Comparison of ENCODE assay signal across 9 cellular contexts in genomic region chr18:9109523-9109922, GRCh38. TPM values are rescaled to one million over a fixed set of nuclear protein-coding genes. Genes with fewer than 3 reads are reported as not detected.
DNase-seq lines count a peak whose midpoint lies in the region; ATAC-seq, FAIRE-seq and TF ChIP-seq lines count a peak whose summit lies in the region.
"Had no signal": no experiment of that assay in that cellular context is flagged by ENCODE, and none has a peak within 500 bp of the region (broad histone marks: within the 10 kb centered on the region; RNA-seq: fewer than 3 reads in every experiment).

No MANE protein-coding gene starts in this region.

- H3K4me1 ChIP-seq in MM.1S (ENCODE audit: low read length): peaks cover 20% of the 10 kb centered on the region

- no peak for ATAC-seq in central memory CD8-positive, alpha-beta T cell (replicated peaks; ENCODE audit: extremely low read depth, poor library complexity, severe bottlenecking)
- no peak for ATAC-seq in natural killer cell treated with Interleukin-12 subunit alpha and Interleukin-12 subunit beta and Interleukin-15 and Interleukin-18, amount 100 ng/mL, for 72 hours
- ATAC-seq in GM19452 (IDR thresholded peaks at IDR 0.05; ENCODE audit: unreplicated experiment) (no peak), HG02884 (IDR thresholded peaks at IDR 0.05; ENCODE audit: unreplicated experiment) (no peak)

- H3K27me3 Mint-ChIP-seq in central memory CD8-positive, alpha-beta T cell: no peaks in the 10 kb centered on the region
- no peaks in the 10 kb centered on the region for H3K27me3 Mint-ChIP-seq in natural killer cell treated with Interleukin-12 subunit alpha and Interleukin-12 subunit beta and Interleukin-15 and Interleukin-18, amount 100 ng/mL, for 72 hours

- H3K9me3 Mint-ChIP-seq in central memory CD8-positive, alpha-beta T cell: no peaks in the 10 kb centered on the region
- no peaks in the 10 kb centered on the region for H3K9me3 Mint-ChIP-seq in natural killer cell treated with Interleukin-12 subunit alpha and Interleukin-12 subunit beta and Interleukin-15 and Interleukin-18, amount 100 ng/mL, for 72 hours

- H4K20me1 ChIP-seq in MM.1S (ENCODE audit: insufficient read depth, low read length): no peaks in the 10 kb centered on the region

- H3K27ac Mint-ChIP-seq in central memory CD8-positive, alpha-beta T cell (ENCODE audit: low read depth): peak overlapping the region; percentile 70
- peak overlapping the region; percentile 52 to 98 for H3K27ac Mint-ChIP-seq in natural killer cell treated with Interleukin-12 subunit alpha and Interleukin-12 subunit beta and Interleukin-15 and Interleukin-18, amount 100 ng/mL, for 72 hours

- FAIRE-seq in H54 (lab: Jason Lieb, UNC): no peak

- peak overlapping the region; percentile 76 for H3K4me3 ChIP-seq in MM.1S (ENCODE audit: low read length)
- H3K4me3 ChIP-seq: ovary had no signal

- H3K9me3 ChIP-seq in MM.1S (replicated peaks; ENCODE audit: insufficient read depth, low read length): no peaks in the 10 kb centered on the region
- H3K9me3 ChIP-seq: ovary had no signal

- H3K4me2 ChIP-seq in MM.1S (ENCODE audit: low read depth, low read length): peak overlapping the region; percentile 69

- H3K36me3 ChIP-seq in MM.1S (replicated peaks; ENCODE audit: insufficient read depth, low read length): peaks cover 10% of the 10 kb centered on the region; the same call in 1 of the 2 replicates
- H3K36me3 ChIP-seq: ovary had no signal

- peak; percentile 36 for DNase-seq in AG20443 (ENCODE audit: low spot score)
- DNase-seq in MM.1S: no peak
- no peak for DNase-seq in central memory CD8-positive, alpha-beta T cell (ENCODE audit: low spot score in 2 of 2)
- DNase-seq in natural killer cell treated with Interleukin-12 subunit alpha and Interleukin-12 subunit beta and Interleukin-15 and Interleukin-18, amount 100 ng/mL, for 72 hours (ENCODE audit: low spot score): no peak
- DNase-seq in NCI-H2196 treated with DMSO at 0.1 percent for 48 hours (lab: John Stamatoyannopoulos, UW; ENCODE audit: unreplicated experiment): no peak
- DNase-seq in H54 (ENCODE audit: insufficient read length, low spot score): no peak
- DNase-seq: ovary had no signal

- H3K79me2 ChIP-seq in MM.1S (ENCODE audit: low read length): peaks cover 100% of the 10 kb centered on the region

- H2AFZ ChIP-seq in MM.1S (ENCODE audit: low read length): no peak overlapping the region

- H3K36me3 Mint-ChIP-seq in central memory CD8-positive, alpha-beta T cell (ENCODE audit: insufficient read depth): peaks cover 7% of the 10 kb centered on the region
- peaks cover 26% of the 10 kb centered on the region for H3K36me3 Mint-ChIP-seq in natural killer cell treated with Interleukin-12 subunit alpha and Interleukin-12 subunit beta and Interleukin-15 and Interleukin-18, amount 100 ng/mL, for 72 hours

- no peaks in the 10 kb centered on the region for H3K27me3 ChIP-seq in MM.1S (replicated peaks; ENCODE audit: insufficient read depth, low read length)
- H3K27me3 ChIP-seq: ovary had no signal

- H3F3A ChIP-seq in MM.1S (ENCODE audit: insufficient read depth, low read length): peaks cover 74% of the 10 kb centered on the region

- no peak for TF ChIP-seq POLR2A in H54 (IDR thresholded peaks at IDR 0.05; ENCODE audit: low read depth, low read length)

- no peaks in the 10 kb centered on the region for H3K9me2 ChIP-seq in MM.1S (replicated peaks; ENCODE audit: insufficient read depth, low read length)

- H3K9ac ChIP-seq in MM.1S (ENCODE audit: low read length): peak overlapping the region; percentile 97

- H3K4me3 Mint-ChIP-seq in central memory CD8-positive, alpha-beta T cell: peak overlapping the region; percentile 23
- H3K4me3 Mint-ChIP-seq in natural killer cell treated with Interleukin-12 subunit alpha and Interleukin-12 subunit beta and Interleukin-15 and Interleukin-18, amount 100 ng/mL, for 72 hours: peak overlapping the region; percentile 50

- no peak for TF ChIP-seq CTCF in MM.1S (IDR thresholded peaks at IDR 0.05; ENCODE audit: low read length)

- H3K4me1 Mint-ChIP-seq in central memory CD8-positive, alpha-beta T cell: peaks cover 62% of the 10 kb centered on the region
- H3K4me1 Mint-ChIP-seq in natural killer cell treated with Interleukin-12 subunit alpha and Interleukin-12 subunit beta and Interleukin-15 and Interleukin-18, amount 100 ng/mL, for 72 hours (ENCODE audit: low read depth in 2 of 2): peaks cover 66 to 74% of the 10 kb centered on the region in 2 donors

- peak overlapping the region; percentile 87 for H3K27ac ChIP-seq in MM.1S (ENCODE audit: low read length)
- H3K27ac ChIP-seq: ovary had no signal

RNA-seq across cellular contexts. Expression of gene NDUFV2, which starts 7.0 kb away (rescaled TPM):
- total RNA-seq in natural killer cell treated with Interleukin-12 subunit alpha and Interleukin-12 subunit beta and Interleukin-15 and Interleukin-18, amount 100 ng/mL, for 72 hours: 100 to 1,000 TPM; 276 to 295 TPM

RNA-seq across cellular contexts. Expression of gene ANKRD12, which starts 27.1 kb away (rescaled TPM):
- 100 to 1,000 TPM; 133 to 174 TPM for total RNA-seq in natural killer cell treated with Interleukin-12 subunit alpha and Interleukin-12 subunit beta and Interleukin-15 and Interleukin-18, amount 100 ng/mL, for 72 hours
